ENCODE assay signal across 10 cellular contexts in genomic region chr4:2813446-2814405, GRCh38. TPM values are rescaled to one million over a fixed set of nuclear protein-coding genes. Genes with fewer than 3 reads are reported as not detected.
DNase-seq lines count a peak whose midpoint lies in the region; ATAC-seq and TF ChIP-seq lines count a peak whose summit lies in the region.
"Had no signal": no experiment of that assay in that cellular context is flagged by ENCODE, and none has a peak within 500 bp of the region (broad histone marks: within the 10 kb centered on the region; RNA-seq: fewer than 3 reads in every experiment).

No MANE protein-coding gene starts in this region.

- no peak overlapping the region for H3K14ac ChIP-seq in IMR-90 (replicated peaks; ENCODE audit: low read depth, low read length)

- no peak overlapping the region for H4K91ac ChIP-seq in IMR-90 (ENCODE audit: insufficient read depth, low read depth, low read length)

- no peaks in the 10 kb centered on the region for H3K27me3 Mint-ChIP-seq in CD4-positive, CD25-positive, alpha-beta regulatory T cell
- H3K27me3 Mint-ChIP-seq in central memory CD8-positive, alpha-beta T cell = no peaks in the 10 kb centered on the region
- H3K27me3 Mint-ChIP-seq in nephron progenitor cell (ENCODE audit: low read depth, poor library complexity) (peaks cover 2% of the 10 kb centered on the region), glutamatergic neuron (ENCODE audit: unreplicated experiment) (peaks cover 19% of the 10 kb centered on the region)

- no peak overlapping the region for H4K5ac ChIP-seq in IMR-90 (ENCODE audit: low read depth, low read length)

- no peak overlapping the region for H2BK20ac ChIP-seq in IMR-90 (ENCODE audit: low read depth, low read length)

- WGBS in IMR-90 (ENCODE audit: extremely low coverage in 2 of 2, insufficient read length in 1 of 2), 2 experiments = 90 to 100% methylated on average over 2 to 10 of the region's 17 CpGs

- H3K4me1 ChIP-seq in CD4-positive, CD25-positive, alpha-beta regulatory T cell (ENCODE audit: control insufficient read depth, insufficient read depth, low read length, poor library complexity, severe bottlenecking) = peaks cover 62% of the 10 kb centered on the region
- peaks cover 24% of the 10 kb centered on the region for H3K4me1 ChIP-seq in IMR-90 (ENCODE audit: control insufficient read depth, insufficient read depth, low read length)

- peak overlapping the region; percentile 87 for H3K27ac ChIP-seq in CD4-positive, CD25-positive, alpha-beta regulatory T cell (ENCODE audit: insufficient read depth, low read length, poor library complexity, severe bottlenecking)
- H3K27ac ChIP-seq in IMR-90 (ENCODE audit: insufficient read depth, low read length) = no peak overlapping the region
- H3K27ac ChIP-seq: epithelial cell of prostate had no signal

- H3K9ac ChIP-seq in IMR-90 (ENCODE audit: low read depth, low read length) = no peak overlapping the region

- H4K8ac ChIP-seq in IMR-90 (ENCODE audit: low read depth in 2 of 2, low read length in 2 of 2) = peak overlapping the region in 1 of 2 experiments; percentile 96; a peak in 1 of 4 replicates

- peaks cover 5 to 63% (median 42%) of the 10 kb centered on the region in 4 donors for H3K4me1 Mint-ChIP-seq in CD4-positive, CD25-positive, alpha-beta regulatory T cell
- H3K4me1 Mint-ChIP-seq in central memory CD8-positive, alpha-beta T cell = peaks cover 63% of the 10 kb centered on the region
- H3K4me1 Mint-ChIP-seq in nephron progenitor cell (peaks cover 50% of the 10 kb centered on the region), glutamatergic neuron (ENCODE audit: low read depth, unreplicated experiment) (peaks cover 6% of the 10 kb centered on the region)

- H3K23ac ChIP-seq in IMR-90 (ENCODE audit: low read depth, low read length) = no peak overlapping the region

- intact Hi-C loops in IMR-90 (cut with micrococcal nuclease) = no loop called here

- DNase-seq in CD4-positive, CD25-positive, alpha-beta regulatory T cell = no peak
- no peak for DNase-seq in IMR-90
- DNase-seq in central memory CD8-positive, alpha-beta T cell (ENCODE audit: low spot score in 2 of 2) = no peak
- DNase-seq in nephron progenitor cell = no peak
- DNase-seq in NCI-H2227 treated with DMSO at 0.1 percent for 48 hours (lab: John Stamatoyannopoulos, UW) = no peak
- DNase-seq in NCI-H1694 (lab: John Stamatoyannopoulos, UW) = no peak
- no peak for DNase-seq in glutamatergic neuron

- dilution Hi-C loops in IMR-90 (cut with HindIII; ENCODE audit: low sequenced_read_pairs, unreplicated experiment) = no loop called here

- H2BK120ac ChIP-seq in IMR-90 (ENCODE audit: low read depth, low read length) = no peak overlapping the region

- H3K36me3 ChIP-seq in CD4-positive, CD25-positive, alpha-beta regulatory T cell (ENCODE audit: control insufficient read depth, insufficient read depth, low read length) = no peaks in the 10 kb centered on the region
- H3K36me3 ChIP-seq in IMR-90 (ENCODE audit: control insufficient read depth, insufficient read depth, low read length) = no peaks in the 10 kb centered on the region; the same call in 1 of the 2 replicates

- no peak overlapping the region for H3K4ac ChIP-seq in IMR-90 (ENCODE audit: low read depth, low read length)

- no peak overlapping the region for H2BK15ac ChIP-seq in IMR-90 (ENCODE audit: low read depth, low read length)

- peak overlapping the region; percentile 85 for H3K4me3 ChIP-seq in CD4-positive, CD25-positive, alpha-beta regulatory T cell (ENCODE audit: low read depth, low read length)
- H3K4me3 ChIP-seq in IMR-90 (ENCODE audit: insufficient read depth, low read depth, low read length) = no peak overlapping the region

- POLR2A ChIA-PET in IMR-90 (lab: Charles Lee; ENCODE audit: unreplicated experiment) = no interaction called here

- TF ChIP-seq POLR2A in IMR-90 (IDR thresholded peaks at IDR 0.05; ENCODE audit: low read depth, low read length) = no peak

- H3K27ac Mint-ChIP-seq in CD4-positive, CD25-positive, alpha-beta regulatory T cell = peak overlapping the region; percentile 61 to 99 (median 96)
- peak overlapping the region; percentile 98 for H3K27ac Mint-ChIP-seq in central memory CD8-positive, alpha-beta T cell (ENCODE audit: low read depth)
- H3K27ac Mint-ChIP-seq in nephron progenitor cell (peak overlapping the region; percentile 59), glutamatergic neuron (ENCODE audit: unreplicated experiment) (no peak overlapping the region)

- H3K9me3 ChIP-seq in CD4-positive, CD25-positive, alpha-beta regulatory T cell (ENCODE audit: control insufficient read depth in 2 of 2, low read length in 2 of 2) = no peaks in the 10 kb centered on the region
- no peaks in the 10 kb centered on the region for H3K9me3 ChIP-seq in IMR-90 (ENCODE audit: control insufficient read depth, insufficient read depth, low read length)

- in situ Hi-C loops in IMR-90 (cut with MboI; ENCODE audit: low sequenced_read_pairs) = no loop called here

- H3K18ac ChIP-seq in IMR-90 (ENCODE audit: low read depth, low read length) = no peak overlapping the region

- no peak for TF ChIP-seq CTCF in IMR-90 (conservative IDR thresholded peaks at IDR 0.05; ENCODE audit: low read depth, low read length)
- no peak for TF ChIP-seq CTCF in nephron progenitor cell (IDR thresholded peaks at IDR 0.05)
- TF ChIP-seq CTCF in glutamatergic neuron (IDR thresholded peaks at IDR 0.05; ENCODE audit: partially characterized antibody, unreplicated experiment) = no peak

- no TSS peak for BruUV-seq in IMR-90 (replicated peaks; lab: Mats Ljungman, UMichigan)

- H3K4me2 ChIP-seq in IMR-90 (ENCODE audit: low read depth, low read length) = no peak overlapping the region

- CTCF ChIA-PET in IMR-90 (lab: Yijun Ruan, JAX) = no interaction called here

- no peak overlapping the region for H3K56ac ChIP-seq in IMR-90 (ENCODE audit: extremely low read depth, insufficient read depth, low read length)

- TF ChIP-seq RAD21 in IMR-90 (IDR thresholded peaks at IDR 0.05; ENCODE audit: low read length) = no peak

- peak overlapping the region; percentile 24 for H2AK9ac ChIP-seq in IMR-90 (replicated peaks; ENCODE audit: low read depth, low read length, poor library complexity)

- peak overlapping the region; percentile 2; the same call in 1 of the 2 replicates for H2AK5ac ChIP-seq in IMR-90 (ENCODE audit: low read depth, low read length)

- peaks cover 12 to 64% of the 10 kb centered on the region in 2 experiments for H3K79me1 ChIP-seq in IMR-90 (ENCODE audit: low read depth in 1 of 2, low read length in 2 of 2)

- no peaks in the 10 kb centered on the region for H3K27me3 ChIP-seq in CD4-positive, CD25-positive, alpha-beta regulatory T cell (ENCODE audit: control insufficient read depth, insufficient read depth, low read length)
- H3K27me3 ChIP-seq in IMR-90 (ENCODE audit: control insufficient read depth, insufficient read depth, low read length) = no peaks in the 10 kb centered on the region

- H3K36me3 Mint-ChIP-seq in CD4-positive, CD25-positive, alpha-beta regulatory T cell = no peaks in the 10 kb centered on the region
- H3K36me3 Mint-ChIP-seq in central memory CD8-positive, alpha-beta T cell (ENCODE audit: insufficient read depth) = peaks cover 21% of the 10 kb centered on the region
- H3K36me3 Mint-ChIP-seq in nephron progenitor cell (ENCODE audit: low read depth) (peaks cover 14% of the 10 kb centered on the region), glutamatergic neuron (ENCODE audit: unreplicated experiment) (peaks cover 7% of the 10 kb centered on the region)

- ATAC-seq in CD4-positive, CD25-positive, alpha-beta regulatory T cell (ENCODE audit: low read depth in 2 of 2) = no peak
- ATAC-seq in IMR-90 (ENCODE audit: low read depth) (no peak), GM18498 (IDR thresholded peaks at IDR 0.05; ENCODE audit: unreplicated experiment) (no peak)
- ATAC-seq in central memory CD8-positive, alpha-beta T cell (replicated peaks; ENCODE audit: extremely low read depth, poor library complexity, severe bottlenecking) = peak; percentile 29

- peaks cover 16% of the 10 kb centered on the region; the same call in 1 of the 2 replicates for H3K9me1 ChIP-seq in IMR-90 (ENCODE audit: insufficient read depth, low read length)

- peak overlapping the region; percentile 88 to 98 (median 96) for H3K4me3 Mint-ChIP-seq in CD4-positive, CD25-positive, alpha-beta regulatory T cell
- peak overlapping the region; percentile 98 for H3K4me3 Mint-ChIP-seq in central memory CD8-positive, alpha-beta T cell
- H3K4me3 Mint-ChIP-seq in nephron progenitor cell (no peak overlapping the region), glutamatergic neuron (ENCODE audit: unreplicated experiment) (no peak overlapping the region)
- H3K4me3 Mint-ChIP-seq: mesothelial cell of epicardium had no signal

- no peak overlapping the region for H2AFZ ChIP-seq in IMR-90 (replicated peaks; ENCODE audit: low read length, poor library complexity)

- 0 out of 2 replicates have a peak, but pooled peaks cover 4% of the 10 kb centered on the region for H4K20me1 ChIP-seq in IMR-90 (ENCODE audit: insufficient read depth, low read length)

- H3K9me3 Mint-ChIP-seq in CD4-positive, CD25-positive, alpha-beta regulatory T cell = no peaks in the 10 kb centered on the region
- H3K9me3 Mint-ChIP-seq in central memory CD8-positive, alpha-beta T cell = no peaks in the 10 kb centered on the region
- peaks cover 18% of the 10 kb centered on the region for H3K9me3 Mint-ChIP-seq in nephron progenitor cell
- peaks cover 11% of the 10 kb centered on the region for H3K9me3 Mint-ChIP-seq in glutamatergic neuron (ENCODE audit: unreplicated experiment)

- no peak overlapping the region for H2BK5ac ChIP-seq in IMR-90 (ENCODE audit: low read depth, low read length, poor library complexity, severe bottlenecking)

RNA-seq across cellular contexts. Expression of gene SH3BP2, which starts 20.8 kb away (rescaled TPM):
- 61.7 TPM for total RNA-seq in CD4-positive, CD25-positive, alpha-beta regulatory T cell
- 1 to 10 TPM; 7.6 to 8.6 (median 8.4) TPM for polyA plus RNA-seq in CD4-positive, CD25-positive, alpha-beta regulatory T cell
- total RNA-seq in IMR-90 (2012; rRNA removed) (8.9 and 9.0 TPM in 2 replicates), glutamatergic neuron (ENCODE audit: unreplicated experiment) (85.3 TPM)
- 37.2 and 45.3 TPM in 2 replicates for polyA plus RNA-seq in IMR-90 (2012; rRNA removed)
- 20.8 and 21.2 TPM in 2 replicates for polyA plus RNA-seq in IMR-90 (2012; cell fraction: cytosol; rRNA removed)
- polyA plus RNA-seq in IMR-90 (2012; cell fraction: nucleus; rRNA removed; ENCODE audit: low replicate concordance) = 229 and 480 TPM in 2 replicates

RNA-seq across cellular contexts. Expression of gene ADD1, which starts 29.9 kb away (rescaled TPM):
- total RNA-seq in CD4-positive, CD25-positive, alpha-beta regulatory T cell = 242 TPM
- polyA plus RNA-seq in CD4-positive, CD25-positive, alpha-beta regulatory T cell = 100 to 1,000 TPM; 142 to 151 (median 145) TPM
- total RNA-seq in IMR-90 (2012; rRNA removed) (117 and 122 TPM in 2 replicates), glutamatergic neuron (ENCODE audit: unreplicated experiment) (276 TPM)
- 190 and 215 TPM in 2 replicates for polyA plus RNA-seq in IMR-90 (2012; rRNA removed)
- 170 and 354 TPM in 2 replicates for polyA plus RNA-seq in IMR-90 (2012; cell fraction: cytosol; rRNA removed)
- 291 and 369 TPM in 2 replicates for polyA plus RNA-seq in IMR-90 (2012; cell fraction: nucleus; rRNA removed; ENCODE audit: low replicate concordance)

RNA-seq across cellular contexts. Expression of gene TNIP2, which starts 57.6 kb away (rescaled TPM):
- total RNA-seq in CD4-positive, CD25-positive, alpha-beta regulatory T cell = 87.7 TPM
- 10 to 100 TPM; 43.9 to 53.3 (median 50.9) TPM for polyA plus RNA-seq in CD4-positive, CD25-positive, alpha-beta regulatory T cell
- 33.3 and 36.9 TPM in 2 replicates for total RNA-seq in IMR-90 (2012; rRNA removed)
- polyA plus RNA-seq in IMR-90 (2012; rRNA removed) = 38.5 and 46.1 TPM in 2 replicates
- polyA plus RNA-seq in IMR-90 (2012; cell fraction: cytosol; rRNA removed) = 48.6 and 56.4 TPM in 2 replicates
- 120 and 143 TPM in 2 replicates for polyA plus RNA-seq in IMR-90 (2012; cell fraction: nucleus; rRNA removed; ENCODE audit: low replicate concordance)
- total RNA-seq in glutamatergic neuron (ENCODE audit: unreplicated experiment) = 25.4 TPM

Comparison
In these comparisons a context has a peak if more than half of its experiments do, and no peak if none do; other contexts are left out.
1. H3K4me3 Mint-ChIP-seq: peak in CD4-positive, CD25-positive, alpha-beta regulatory T cell (4 of 4) and central memory CD8-positive, alpha-beta T cell (single experiment); none in nephron progenitor cell (single experiment) and glutamatergic neuron (single experiment).